Comparison of ENCODE assay signal across 1 cellular context in the genomic region with DNA sequence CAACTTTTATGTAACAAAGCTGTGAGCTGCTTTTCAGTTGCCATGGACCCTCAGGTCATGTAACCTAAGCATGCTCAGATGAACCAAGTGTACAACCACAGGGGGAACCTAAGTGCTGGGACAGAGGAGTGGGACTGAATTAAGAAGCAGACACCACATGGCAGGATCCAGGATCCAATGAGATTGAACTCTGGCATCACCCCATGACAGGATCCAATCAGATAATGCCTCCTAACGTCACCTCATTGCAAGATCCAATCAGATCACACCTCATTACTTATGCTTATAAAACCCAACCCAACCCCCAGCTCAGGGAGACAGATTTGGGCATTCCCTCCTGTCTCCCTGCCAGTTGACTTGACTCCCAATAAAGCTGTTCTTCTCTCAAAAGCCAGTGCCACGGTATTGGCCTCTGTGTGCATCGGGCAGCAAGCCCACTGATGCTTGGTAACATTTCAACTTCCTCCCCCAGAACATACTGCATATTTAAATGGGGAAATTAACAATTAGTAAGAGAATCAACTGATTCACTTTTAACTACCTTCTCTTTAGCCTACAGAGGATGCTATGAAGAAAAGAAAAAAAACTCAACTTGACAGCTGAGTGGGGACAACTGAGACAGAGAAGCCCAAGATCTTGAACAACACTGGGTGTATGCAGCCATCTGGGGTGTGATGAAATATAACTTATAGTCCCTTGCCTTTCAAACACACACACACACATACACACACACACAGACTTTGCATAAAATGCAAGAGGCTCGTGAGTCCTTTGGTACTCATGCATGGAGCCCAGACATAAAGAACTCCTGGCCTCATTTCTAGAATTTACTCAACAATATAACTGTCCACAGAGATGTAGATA.
TF ChIP-seq lines count a peak whose summit lies in the region.

No MANE protein-coding gene starts in this region.

TF ChIP-seq in HEK293, 187 proteins besides CTCF, POLR2A, EP300 and RAD21 (continued from another document):
- TF ChIP-seq, protein P1, sequence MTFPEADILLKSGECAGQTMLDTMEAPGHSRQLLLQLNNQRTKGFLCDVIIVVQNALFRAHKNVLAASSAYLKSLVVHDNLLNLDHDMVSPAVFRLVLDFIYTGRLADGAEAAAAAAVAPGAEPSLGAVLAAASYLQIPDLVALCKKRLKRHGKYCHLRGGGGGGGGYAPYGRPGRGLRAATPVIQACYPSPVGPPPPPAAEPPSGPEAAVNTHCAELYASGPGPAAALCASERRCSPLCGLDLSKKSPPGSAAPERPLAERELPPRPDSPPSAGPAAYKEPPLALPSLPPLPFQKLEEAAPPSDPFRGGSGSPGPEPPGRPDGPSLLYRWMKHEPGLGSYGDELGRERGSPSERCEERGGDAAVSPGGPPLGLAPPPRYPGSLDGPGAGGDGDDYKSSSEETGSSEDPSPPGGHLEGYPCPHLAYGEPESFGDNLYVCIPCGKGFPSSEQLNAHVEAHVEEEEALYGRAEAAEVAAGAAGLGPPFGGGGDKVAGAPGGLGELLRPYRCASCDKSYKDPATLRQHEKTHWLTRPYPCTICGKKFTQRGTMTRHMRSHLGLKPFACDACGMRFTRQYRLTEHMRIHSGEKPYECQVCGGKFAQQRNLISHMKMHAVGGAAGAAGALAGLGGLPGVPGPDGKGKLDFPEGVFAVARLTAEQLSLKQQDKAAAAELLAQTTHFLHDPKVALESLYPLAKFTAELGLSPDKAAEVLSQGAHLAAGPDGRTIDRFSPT (tag by site-specific recombination; IDR thresholded peaks at IDR 0.05) = no peak
- TF ChIP-seq ZSCAN16 (tag by site-specific recombination; IDR thresholded peaks at IDR 0.05) (no peak), ZBTB8A (tag by site-specific recombination; IDR thresholded peaks at IDR 0.05) (no peak)
- TF ChIP-seq, protein P2, sequence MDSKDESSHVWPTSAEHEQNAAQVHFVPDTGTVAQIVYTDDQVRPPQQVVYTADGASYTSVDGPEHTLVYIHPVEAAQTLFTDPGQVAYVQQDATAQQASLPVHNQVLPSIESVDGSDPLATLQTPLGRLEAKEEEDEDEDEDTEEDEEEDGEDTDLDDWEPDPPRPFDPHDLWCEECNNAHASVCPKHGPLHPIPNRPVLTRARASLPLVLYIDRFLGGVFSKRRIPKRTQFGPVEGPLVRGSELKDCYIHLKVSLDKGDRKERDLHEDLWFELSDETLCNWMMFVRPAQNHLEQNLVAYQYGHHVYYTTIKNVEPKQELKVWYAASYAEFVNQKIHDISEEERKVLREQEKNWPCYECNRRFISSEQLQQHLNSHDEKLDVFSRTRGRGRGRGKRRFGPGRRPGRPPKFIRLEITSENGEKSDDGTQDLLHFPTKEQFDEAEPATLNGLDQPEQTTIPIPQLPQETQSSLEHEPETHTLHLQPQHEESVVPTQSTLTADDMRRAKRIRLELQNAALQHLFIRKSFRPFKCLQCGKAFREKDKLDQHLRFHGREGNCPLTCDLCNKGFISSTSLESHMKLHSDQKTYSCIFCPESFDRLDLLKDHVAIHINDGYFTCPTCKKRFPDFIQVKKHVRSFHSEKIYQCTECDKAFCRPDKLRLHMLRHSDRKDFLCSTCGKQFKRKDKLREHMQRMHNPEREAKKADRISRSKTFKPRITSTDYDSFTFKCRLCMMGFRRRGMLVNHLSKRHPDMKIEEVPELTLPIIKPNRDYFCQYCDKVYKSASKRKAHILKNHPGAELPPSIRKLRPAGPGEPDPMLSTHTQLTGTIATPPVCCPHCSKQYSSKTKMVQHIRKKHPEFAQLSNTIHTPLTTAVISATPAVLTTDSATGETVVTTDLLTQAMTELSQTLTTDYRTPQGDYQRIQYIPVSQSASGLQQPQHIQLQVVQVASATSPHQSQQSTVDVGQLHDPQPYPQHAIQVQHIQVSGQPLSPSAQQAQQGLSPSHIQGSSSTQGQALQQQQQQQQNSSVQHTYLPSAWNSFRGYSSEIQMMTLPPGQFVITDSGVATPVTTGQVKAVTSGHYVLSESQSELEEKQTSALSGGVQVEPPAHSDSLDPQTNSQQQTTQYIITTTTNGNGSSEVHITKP (tag by site-specific recombination; IDR thresholded peaks at IDR 0.05) = peak; percentile 81
